Comparison of ENCODE assay signal across 14 cellular contexts in genomic region chr14:54483848-54484247, GRCh38.
DNase-seq lines count a peak whose midpoint lies in the region; ATAC-seq and TF ChIP-seq lines count a peak whose summit lies in the region.
"Had no signal": no experiment of that assay in that cellular context is flagged by ENCODE, and none has a peak within 500 bp of the region (broad histone marks: within the 10 kb centered on the region; RNA-seq: fewer than 3 reads in every experiment).

No MANE protein-coding gene starts in this region.

- no peak overlapping the region for H3K27ac ChIP-seq in BLaER1
- H3K27ac ChIP-seq in SU-DHL-6 (ENCODE audit: low read depth, low read length): peak overlapping the region; percentile 57
- H3K27ac ChIP-seq: ascending aorta, parathyroid adenoma, Peyer's patch had no signal

- H3K79me2 ChIP-seq in SU-DHL-6 (ENCODE audit: insufficient read depth, low read length): peaks cover 68% of the 10 kb centered on the region

- peaks cover 50% of the 10 kb centered on the region for H3K36me3 ChIP-seq in BLaER1
- H3K36me3 ChIP-seq in SU-DHL-6 (ENCODE audit: low read length): peaks cover 32% of the 10 kb centered on the region; the same call in 1 of the 2 replicates

- H3K4me3 ChIP-seq in BLaER1 (no peak overlapping the region), GM08714 (ENCODE audit: low read length) (peak overlapping the region; percentile 58; the same call in 1 of the 2 replicates), SU-DHL-6 (ENCODE audit: insufficient read depth, low read length, poor library complexity, severe bottlenecking) (peak overlapping the region; percentile 16)
- H3K4me3 ChIP-seq: ascending aorta, Peyer's patch had no signal

- H4K20me1 ChIP-seq in BLaER1: peaks cover 57% of the 10 kb centered on the region
- H4K20me1 ChIP-seq in SU-DHL-6 (ENCODE audit: low read depth, low read length): no peaks in the 10 kb centered on the region

- ATAC-seq in HG02970 (IDR thresholded peaks at IDR 0.05; ENCODE audit: low FRiP score, unreplicated experiment): no peak
- ATAC-seq in GM19324 (IDR thresholded peaks at IDR 0.05; ENCODE audit: low FRiP score, unreplicated experiment): no peak
- no peak for ATAC-seq in HG02588 (IDR thresholded peaks at IDR 0.05; ENCODE audit: unreplicated experiment)

- no peak overlapping the region for H2AFZ ChIP-seq in SU-DHL-6 (ENCODE audit: low read depth, low read length, severe bottlenecking)
- H2AFZ ChIP-seq: parathyroid adenoma had no signal

- H3K9me3 ChIP-seq in BLaER1: peaks cover 3% of the 10 kb centered on the region; the same call in 1 of the 2 replicates
- H3K9me3 ChIP-seq in SU-DHL-6 (ENCODE audit: insufficient read depth, low read length): no peaks in the 10 kb centered on the region
- H3K9me3 ChIP-seq: ascending aorta, Peyer's patch had no signal

- H3K27me3 ChIP-seq in BLaER1 (no peaks in the 10 kb centered on the region), SU-DHL-6 (ENCODE audit: low read length) (no peaks in the 10 kb centered on the region)
- H3K27me3 ChIP-seq: ascending aorta, Peyer's patch had no signal

- peak; percentile 16 for DNase-seq in glomerular visceral epithelial cell (ENCODE audit: extremely low spot score)
- no peak for DNase-seq in NCI-H82 treated with DMSO at 0.1 percent for 48 hours (lab: John Stamatoyannopoulos, UW; ENCODE audit: unreplicated experiment)
- DNase-seq: activated CD4-positive, CD25-positive, alpha-beta regulatory T cell treated with anti-CD3 and anti-CD28 coated beads, Interleukin-2, amount 50 U/mL, for 72 hours; NCI-H1930; NCI-H510A; Peyer's patch had no signal

- no peak overlapping the region for H3K9ac ChIP-seq in BLaER1
- peak overlapping the region; percentile 19 for H3K9ac ChIP-seq in SU-DHL-6 (ENCODE audit: low read length)
- H3K9ac ChIP-seq: parathyroid adenoma had no signal

- no peak for TF ChIP-seq CTCF in SU-DHL-6 (IDR thresholded peaks at IDR 0.05; ENCODE audit: insufficient read depth, low read length, poor library complexity, severe bottlenecking)

- peaks cover 44% of the 10 kb centered on the region for H3K4me1 ChIP-seq in BLaER1

- no peaks in the 10 kb centered on the region for H3K9me2 ChIP-seq in SU-DHL-6 (replicated peaks; ENCODE audit: insufficient read depth, low read length)

- H3K4me2 ChIP-seq in BLaER1: peak overlapping the region; percentile 24; the same call in 1 of the 2 replicates
- H3K4me2 ChIP-seq in SU-DHL-6 (ENCODE audit: low read depth, low read length, poor library complexity, severe bottlenecking): peak overlapping the region; percentile 49

- H3F3A ChIP-seq in SU-DHL-6 (ENCODE audit: insufficient read depth): peaks cover 23% of the 10 kb centered on the region
